In genomic region chr6:165447141-165447540, GRCh38 we compare ENCODE assay signal across 3 cellular contexts.
TF ChIP-seq lines count a peak whose summit lies in the region.

No MANE protein-coding gene starts in this region.

TF ChIP-seq in A549, 52 proteins besides CTCF, POLR2A, EP300 and RAD21:
- no peak for TF ChIP-seq POLR2AphosphoS2 (conservative IDR thresholded peaks at IDR 0.05; ENCODE audit: low read length)
- TF ChIP-seq MAFK (IDR thresholded peaks at IDR 0.05; ENCODE audit: partially characterized antibody) = peak; percentile 22

TF ChIP-seq in WTC11, 78 proteins besides CTCF, POLR2A, EP300 and RAD21:
- TF ChIP-seq E2F1 (CRISPR knock-in tag; IDR thresholded peaks at IDR 0.05) (no peak), FOXJ3 (CRISPR knock-in tag; IDR thresholded peaks at IDR 0.05; ENCODE audit: borderline replicate concordance) (no peak), MYBL2 (CRISPR knock-in tag; IDR thresholded peaks at IDR 0.05) (no peak), ERG (CRISPR knock-in tag; IDR thresholded peaks at IDR 0.05) (no peak), ETV6 (CRISPR knock-in tag; IDR thresholded peaks at IDR 0.05) (no peak), FOXP1 (CRISPR knock-in tag; IDR thresholded peaks at IDR 0.05; ENCODE audit: borderline replicate concordance) (no peak)
- TF ChIP-seq, protein P1, sequence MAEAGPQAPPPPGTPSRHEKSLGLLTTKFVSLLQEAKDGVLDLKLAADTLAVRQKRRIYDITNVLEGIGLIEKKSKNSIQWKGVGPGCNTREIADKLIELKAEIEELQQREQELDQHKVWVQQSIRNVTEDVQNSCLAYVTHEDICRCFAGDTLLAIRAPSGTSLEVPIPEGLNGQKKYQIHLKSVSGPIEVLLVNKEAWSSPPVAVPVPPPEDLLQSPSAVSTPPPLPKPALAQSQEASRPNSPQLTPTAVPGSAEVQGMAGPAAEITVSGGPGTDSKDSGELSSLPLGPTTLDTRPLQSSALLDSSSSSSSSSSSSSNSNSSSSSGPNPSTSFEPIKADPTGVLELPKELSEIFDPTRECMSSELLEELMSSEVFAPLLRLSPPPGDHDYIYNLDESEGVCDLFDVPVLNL (CRISPR knock-in tag; IDR thresholded peaks at IDR 0.05; ENCODE audit: borderline replicate concordance, low read depth) = no peak

TF ChIP-seq in H1, 55 proteins besides CTCF, POLR2A, EP300 and RAD21:
- TF ChIP-seq SIX5 (IDR thresholded peaks at IDR 0.05; ENCODE audit: low read depth, low read length) (no peak), MAFK (IDR thresholded peaks at IDR 0.05; ENCODE audit: low read depth, low read length) (peak; percentile 46; the same call in 1 of the 2 replicates)
